ENCODE assay signal across 8 cellular contexts in the genomic region with DNA sequence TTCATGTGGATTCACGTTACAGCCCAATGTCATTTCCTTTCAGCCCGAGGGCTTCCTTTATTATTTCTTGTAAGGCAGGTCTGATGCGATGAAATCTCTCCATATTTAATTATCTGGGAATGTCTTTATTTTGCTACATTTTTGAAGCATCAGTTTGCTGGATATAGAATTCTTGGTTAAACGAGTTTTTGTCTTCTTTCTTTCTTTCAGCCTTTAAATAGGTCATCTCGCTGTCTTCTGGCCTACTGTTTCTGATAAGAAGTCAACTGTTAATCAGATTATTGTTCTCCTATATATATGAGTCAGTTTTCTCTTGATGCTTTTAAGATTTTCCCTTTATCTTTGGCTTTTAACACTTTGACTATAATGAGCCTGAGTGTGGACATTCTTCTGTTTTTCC.
"Had no signal": no experiment of that assay in that cellular context is flagged by ENCODE, and none has a peak within 500 bp of the region (broad histone marks: within the 10 kb centered on the region; RNA-seq: fewer than 3 reads in every experiment).

No MANE protein-coding gene starts in this region.

- H3K9ac ChIP-seq: KMS-11 had no signal

- H3K4me2 ChIP-seq: KMS-11 had no signal

- FAIRE-seq: HepG2, HTR-8/SVneo had no signal

- H3K27ac ChIP-seq: HL-60, KMS-11 had no signal

- ATAC-seq: HepG2 had no signal

- DNase-seq: IMR-90, Karpas-422, KBM-7, KG1 had no signal
